ENCODE assay signal across 31 cellular contexts in the genomic region with DNA sequence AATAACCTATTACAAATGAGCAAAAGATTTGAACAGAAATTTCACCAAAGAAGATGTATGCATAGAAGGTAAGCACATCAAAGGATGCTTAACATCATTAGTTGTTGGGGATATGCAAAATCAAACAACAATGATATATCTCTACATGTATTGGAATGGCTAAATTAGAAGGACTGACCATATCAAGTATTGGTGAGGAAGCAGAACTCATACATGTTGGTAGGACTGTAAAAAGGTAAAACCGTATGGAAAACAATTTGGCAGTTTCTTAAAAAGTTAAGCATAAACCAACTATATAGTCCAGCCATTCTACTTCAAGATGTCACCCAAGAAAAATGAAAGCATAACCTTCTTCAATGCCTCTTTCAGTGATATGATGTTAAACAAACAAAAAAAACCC.
"Had no signal": no experiment of that assay in that cellular context is flagged by ENCODE, and none has a peak within 500 bp of the region (broad histone marks: within the 10 kb centered on the region; RNA-seq: fewer than 3 reads in every experiment).

No MANE protein-coding gene starts in this region.

- H3K27me3 ChIP-seq: adrenal gland, body of pancreas, brain microvascular endothelial cell, breast epithelium had no signal

- ATAC-seq: activated CD8-positive, alpha-beta T cell treated with anti-CD3 and anti-CD28 coated beads for 36 hours; activated naive CD4-positive, alpha-beta T cell treated with anti-CD3 and anti-CD28 coated beads, Interleukin-2, amount 50 U/mL, for 72 hours; activated T-cell treated with anti-CD3 and anti-CD28 coated beads, Interleukin-2, amount 50 U/mL, for 4 hours; activated T-cell treated with anti-CD3 and anti-CD28 coated beads, Interleukin-2, amount 50 U/mL, for 72 hours; activated T-helper 17 cell treated with anti-CD3 and anti-CD28 coated beads, Interleukin-2, amount 50 U/mL, for 72 hours; body of pancreas had no signal

- H3K4me3 ChIP-seq: adrenal gland, body of pancreas, breast epithelium had no signal

- DNase-seq: activated B cell treated with CpG ODN at 0.5 μM for 24 hours; activated CD4-positive, alpha-beta memory T cell treated with anti-CD3 and anti-CD28 coated beads for 36 hours; activated CD4-positive, alpha-beta T cell treated with anti-CD3 and anti-CD28 coated beads for 4 hours; activated CD4-positive, alpha-beta T cell treated with anti-CD3 and anti-CD28 coated beads, Interleukin-2, amount 10 ng/mL, durations not matched to agents 24 days and 14 days; activated CD4-positive, alpha-beta T cell treated with anti-CD3 and anti-CD28 coated beads, Interleukin-2, amount 50 U/mL, for 1 hour; activated CD4-positive, alpha-beta T cell treated with anti-CD3 and anti-CD28 coated beads, Interleukin-2, amount 50 U/mL, for 4 hours; activated CD4-positive, CD25-positive, alpha-beta regulatory T cell treated with anti-CD3 and anti-CD28 coated beads, Interleukin-2, amount 50 U/mL, for 72 hours; activated CD8-positive, alpha-beta memory T cell treated with anti-CD3 and anti-CD28 coated beads, Interleukin-2, amount 50 U/mL, for 4 hours; activated CD8-positive, alpha-beta T cell treated with anti-CD3 and anti-CD28 coated beads for 36 hours; activated effector memory CD4-positive, alpha-beta T cell treated with anti-CD3 and anti-CD28 coated beads, Interleukin-2, amount 50 U/mL, for 16 hours; activated gamma-delta T cell treated with Interleukin-2 at 50 U/mL for 16 hours; activated naive CD4-positive, alpha-beta T cell; activated naive CD4-positive, alpha-beta T cell treated with anti-CD3 and anti-CD28 coated beads for 36 hours; activated naive CD4-positive, alpha-beta T cell treated with anti-CD3 and anti-CD28 coated beads, Interleukin-2, amount 50 U/mL, for 16 hours; activated naive CD8-positive, alpha-beta T cell treated with anti-CD3 and anti-CD28 coated beads for 36 hours; activated T-cell treated with anti-CD3 and anti-CD28 coated beads for 4 hours; activated T-cell treated with anti-CD3 and anti-CD28 coated beads, Interleukin-2, amount 50 U/mL, for 1 hour; activated T-cell treated with anti-CD3 and anti-CD28 coated beads, Interleukin-2, amount 50 U/mL, for 4 hours; activated T-cell treated with anti-CD3 and anti-CD28 coated beads, Interleukin-2, amount 50 U/mL, for 72 hours; adrenal gland; amniotic stem cell; aorta; body of pancreas; brain microvascular endothelial cell; central memory CD4-positive, alpha-beta T cell; T-helper 2 cell; T-helper 9 cell had no signal

- H3K36me3 ChIP-seq: adrenal gland, breast epithelium had no signal

- H3K9me3 ChIP-seq: adrenal gland, body of pancreas had no signal

- H3K27ac ChIP-seq: adrenal gland, body of pancreas, brain microvascular endothelial cell, breast epithelium, VCaP had no signal

- H3K4me1 ChIP-seq: body of pancreas, breast epithelium had no signal
